Comparison of ENCODE assay signal across 8 cellular contexts in genomic region chr13:46648166-46648607, GRCh38.
DNase-seq lines count a peak whose midpoint lies in the region; ATAC-seq and TF ChIP-seq lines count a peak whose summit lies in the region.

No MANE protein-coding gene starts in this region.

- TF ChIP-seq EP300 in gastroesophageal sphincter (IDR thresholded peaks at IDR 0.05) = no peak

- peak; percentile 81 for ATAC-seq in GM18861 (IDR thresholded peaks at IDR 0.05; ENCODE audit: unreplicated experiment)
- ATAC-seq in HG02970 (IDR thresholded peaks at IDR 0.05; ENCODE audit: low FRiP score, unreplicated experiment) = peak; percentile 68
- ATAC-seq in gastroesophageal sphincter = peak; percentile 22

- peaks cover 8 to 73% (median 18%) of the 10 kb centered on the region in 3 donors for H3K4me1 ChIP-seq in gastroesophageal sphincter

- H3K4me3 Mint-ChIP-seq in T-helper 2 cell treated with Interferon-gamma antibody and Interleukin-4, amounts not matched to agents 5 μg/mL and 100 μg/mL, for 36 hours = no peak overlapping the region

- no peaks in the 10 kb centered on the region for H3K9me3 Mint-ChIP-seq in T-helper 2 cell treated with Interferon-gamma antibody and Interleukin-4, amounts not matched to agents 5 μg/mL and 100 μg/mL, for 36 hours

- no peaks in the 10 kb centered on the region for H3K36me3 ChIP-seq in gastroesophageal sphincter

- no peaks in the 10 kb centered on the region for H3K27me3 ChIP-seq in gastroesophageal sphincter

- no peak for TF ChIP-seq POLR2A in gastroesophageal sphincter (IDR thresholded peaks at IDR 0.05)

- TF ChIP-seq CTCF in gastroesophageal sphincter (IDR thresholded peaks at IDR 0.05) = no peak

- H3K27ac Mint-ChIP-seq in T-helper 2 cell treated with Interferon-gamma antibody and Interleukin-4, amounts not matched to agents 5 μg/mL and 100 μg/mL, for 36 hours = no peak overlapping the region

- WGBS in gastroesophageal sphincter (ENCODE audit: low coverage in 1 of 2), 2 donors = 80 to 84% methylated on average over 2 to 4 of the region's 4 CpGs

- H3K27me3 Mint-ChIP-seq in T-helper 2 cell treated with Interferon-gamma antibody and Interleukin-4, amounts not matched to agents 5 μg/mL and 100 μg/mL, for 36 hours (ENCODE audit: low read depth) = no peaks in the 10 kb centered on the region

- peak overlapping the region in 1 of 4 donors; percentile 27 for H3K27ac ChIP-seq in gastroesophageal sphincter

- H3K36me3 Mint-ChIP-seq in T-helper 2 cell treated with Interferon-gamma antibody and Interleukin-4, amounts not matched to agents 5 μg/mL and 100 μg/mL, for 36 hours (ENCODE audit: low read depth) = peaks cover 8% of the 10 kb centered on the region

- no peaks in the 10 kb centered on the region for H3K9me3 ChIP-seq in gastroesophageal sphincter

- peaks cover 25% of the 10 kb centered on the region for H3K4me1 Mint-ChIP-seq in T-helper 2 cell treated with Interferon-gamma antibody and Interleukin-4, amounts not matched to agents 5 μg/mL and 100 μg/mL, for 36 hours (ENCODE audit: low read depth)

- DNase-seq in AML-193 (lab: John Stamatoyannopoulos, UW) (peak; percentile 50 to 54), NCI-H2227 treated with DMSO at 0.1 percent for 48 hours (lab: John Stamatoyannopoulos, UW) (peak; percentile 3), NCI-H1930 (lab: John Stamatoyannopoulos, UW) (no peak)
- no peak for DNase-seq in stimulated activated CD4-positive, alpha-beta T cell treated with anti-CD3 and anti-CD28 coated beads, Interleukin-2, amount 100 ng/mL, for 48 hours
- DNase-seq in T-helper 2 cell treated with Interferon-gamma antibody and Interleukin-4, amounts not matched to agents 5 μg/mL and 100 μg/mL, for 36 hours (ENCODE audit: low spot score) = no peak

- no peak overlapping the region for H3K4me3 ChIP-seq in gastroesophageal sphincter

Comparison
In these comparisons a context has a peak if more than half of its experiments do, and no peak if none do; other contexts are left out.
1. DNase-seq: peak in AML-193 (2 of 2) and NCI-H2227 treated with DMSO at 0.1 percent for 48 hours (single experiment); none in NCI-H1930 (0 of 2), stimulated activated CD4-positive, alpha-beta T cell treated with anti-CD3 and anti-CD28 coated beads, Interleukin-2, amount 100 ng/mL, for 48 hours (0 of 2) and T-helper 2 cell treated with Interferon-gamma antibody and Interleukin-4, amounts not matched to agents 5 μg/mL and 100 μg/mL, for 36 hours (single experiment).
2. ATAC-seq: peak in every context shown above with its lines; median percentile 81 in GM18861; 68 in HG02970; 22 in gastroesophageal sphincter.